Comparison of ENCODE assay signal across 8 cellular contexts in the genomic region with DNA sequence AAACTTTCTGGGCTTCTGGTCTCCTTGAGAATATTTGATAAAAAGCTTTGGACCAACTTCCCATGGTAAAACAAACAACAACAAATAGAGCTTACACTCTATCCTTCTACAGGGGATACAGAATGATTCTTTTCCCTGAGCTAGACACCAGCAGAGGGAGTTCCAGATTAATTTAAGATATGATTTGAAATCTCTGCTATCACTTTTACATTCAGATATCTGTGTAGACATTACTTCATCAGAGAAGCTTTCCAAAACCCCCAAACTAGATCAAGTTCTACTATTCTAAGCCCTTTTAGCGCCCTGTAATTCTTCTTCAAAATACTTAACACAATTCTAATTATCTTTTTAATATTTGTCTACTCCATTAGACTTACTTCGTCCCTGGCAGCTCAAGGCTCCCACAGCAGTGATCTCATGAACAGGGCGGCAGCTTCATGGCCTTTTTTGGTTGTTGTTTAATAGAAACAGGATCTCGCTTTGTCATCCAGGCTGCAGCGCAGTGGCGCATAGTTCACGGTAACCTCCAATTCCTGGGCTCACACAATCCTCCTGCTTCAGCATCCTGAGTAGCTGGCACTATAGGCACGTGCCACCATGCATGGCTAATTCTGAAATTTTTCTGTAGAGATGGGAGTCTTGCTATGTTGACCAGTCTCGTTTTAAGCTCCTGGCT. TPM values are rescaled to one million over a fixed set of nuclear protein-coding genes. Genes with fewer than 3 reads are reported as not detected.
A peak's percentile ranks its signal among the peaks of the same experiment; 100 is the strongest.
DNase-seq lines count a peak whose midpoint lies in the region; ATAC-seq lines count a peak whose summit lies in the region.
"Had no signal": no experiment of that assay in that cellular context is flagged by ENCODE, and none has a peak within 500 bp of the region (broad histone marks: within the 10 kb centered on the region; RNA-seq: fewer than 3 reads in every experiment).

No MANE protein-coding gene starts in this region.

- H3K18ac ChIP-seq in trophoblast cell (ENCODE audit: low read length): no peak overlapping the region

- H3K9ac ChIP-seq in trophoblast cell (ENCODE audit: low read length): no peak overlapping the region

- DNase-seq in DMS114 treated with DMSO at 0.1 percent for 48 hours (lab: John Stamatoyannopoulos, UW; ENCODE audit: unreplicated experiment) (peak; percentile 10), NCI-H69 (lab: John Stamatoyannopoulos, UW) (peak; percentile 44), trophoblast cell (peak in 1 of 2 donors; percentile 7), Ammon's horn (ENCODE audit: low spot score) (no peak)
- no peak for DNase-seq in effector memory CD8-positive, alpha-beta T cell
- no peak for DNase-seq in activated CD4-positive, alpha-beta T cell treated with anti-CD3 and anti-CD28 coated beads for 48 hours

- H3K4ac ChIP-seq in trophoblast cell (ENCODE audit: low read depth, low read length): no peak overlapping the region

- H3K36me3 Mint-ChIP-seq in effector memory CD8-positive, alpha-beta T cell (ENCODE audit: insufficient read depth): peaks cover 3% of the 10 kb centered on the region

- no peak overlapping the region for H2AFZ ChIP-seq in trophoblast cell (ENCODE audit: insufficient read depth, low read length, poor library complexity)

- no peak overlapping the region for H2BK5ac ChIP-seq in trophoblast cell (ENCODE audit: low read depth, low read length, poor library complexity)

- H2BK12ac ChIP-seq in trophoblast cell (ENCODE audit: low read length): no peak overlapping the region

- H4K91ac ChIP-seq in trophoblast cell (ENCODE audit: low read depth, low read length): no peak overlapping the region

- no peaks in the 10 kb centered on the region for H3K36me3 ChIP-seq in trophoblast cell (ENCODE audit: control insufficient read depth in 1 of 2, insufficient read depth in 2 of 2, low read length in 2 of 2)

- no peaks in the 10 kb centered on the region for H3K9me3 ChIP-seq in trophoblast cell (ENCODE audit: insufficient read depth, low read depth, low read length)

- H3K79me1 ChIP-seq in trophoblast cell (ENCODE audit: low read length): no peaks in the 10 kb centered on the region

- no peak overlapping the region for H4K8ac ChIP-seq in trophoblast cell (ENCODE audit: low read depth, low read length)

- H3K79me2 ChIP-seq in trophoblast cell (ENCODE audit: control insufficient read depth, insufficient read depth, low read length, poor library complexity): no peaks in the 10 kb centered on the region

- no peak overlapping the region for H2BK120ac ChIP-seq in trophoblast cell (ENCODE audit: insufficient read depth, low read length, poor library complexity)

- no peaks in the 10 kb centered on the region for H3K9me3 Mint-ChIP-seq in effector memory CD8-positive, alpha-beta T cell

- no peak overlapping the region for H2AK5ac ChIP-seq in trophoblast cell (ENCODE audit: low read length)

- no peaks in the 10 kb centered on the region for H3K27me3 ChIP-seq in trophoblast cell (ENCODE audit: insufficient read depth, low read length)

- peak overlapping the region; percentile 99 for H3K4me2 ChIP-seq in trophoblast cell (ENCODE audit: low read length)

- H3K27ac ChIP-seq in trophoblast cell (ENCODE audit: low read depth, low read length): no peak overlapping the region
- H3K27ac ChIP-seq: SK-N-MC had no signal

- H3K27me3 Mint-ChIP-seq in effector memory CD8-positive, alpha-beta T cell: peaks cover 12 to 15% of the 10 kb centered on the region in 2 donors

- peak overlapping the region; percentile 89 to 91 for H3K4me3 Mint-ChIP-seq in effector memory CD8-positive, alpha-beta T cell

- no peak overlapping the region for H3K23ac ChIP-seq in trophoblast cell (ENCODE audit: low read length)

- WGBS in trophoblast cell (ENCODE audit: extremely low coverage, insufficient coverage, insufficient read length): 100% methylated on average over 2 of the region's 9 CpGs

- peaks cover 15 to 24% of the 10 kb centered on the region in 2 donors for H3K4me1 Mint-ChIP-seq in effector memory CD8-positive, alpha-beta T cell (ENCODE audit: low read depth in 2 of 2)

- ATAC-seq in effector memory CD8-positive, alpha-beta T cell (replicated peaks): no peak
- no peak for ATAC-seq in GM18909 (IDR thresholded peaks at IDR 0.05; ENCODE audit: poor library complexity, unreplicated experiment)

- H3K14ac ChIP-seq in trophoblast cell (ENCODE audit: low read length): no peak overlapping the region

- H3K4me1 ChIP-seq in trophoblast cell (ENCODE audit: control insufficient read depth in 1 of 2, insufficient read depth in 2 of 2, low read length in 2 of 2): peaks cover 11 to 17% of the 10 kb centered on the region in 2 experiments

- H3K4me3 ChIP-seq in trophoblast cell (ENCODE audit: low read depth, low read length): no peak overlapping the region

- no peak overlapping the region for H4K12ac ChIP-seq in trophoblast cell (ENCODE audit: low read depth, low read length)

- no peak overlapping the region for H3K27ac Mint-ChIP-seq in effector memory CD8-positive, alpha-beta T cell

RNA-seq across cellular contexts. Expression of a gene that starts 0.9 kb away (rescaled TPM):
- polyA plus RNA-seq in trophoblast cell (2013): 3.4 and 3.7 TPM in 2 replicates

RNA-seq across cellular contexts. Expression of a gene that starts 10.2 kb away (rescaled TPM):
- 12.1 TPM in 2 replicates for polyA plus RNA-seq in trophoblast cell (2013)

Comparison
In these comparisons a context has a peak if more than half of its experiments do, and no peak if none do; other contexts are left out.
1. DNase-seq: peak in DMS114 treated with DMSO at 0.1 percent for 48 hours (single experiment) and NCI-H69 (single experiment); none in effector memory CD8-positive, alpha-beta T cell (0 of 3), Ammon's horn (single experiment) and activated CD4-positive, alpha-beta T cell treated with anti-CD3 and anti-CD28 coated beads for 48 hours (single experiment).